ENCODE assay signal across 36 cellular contexts in the genomic region with DNA sequence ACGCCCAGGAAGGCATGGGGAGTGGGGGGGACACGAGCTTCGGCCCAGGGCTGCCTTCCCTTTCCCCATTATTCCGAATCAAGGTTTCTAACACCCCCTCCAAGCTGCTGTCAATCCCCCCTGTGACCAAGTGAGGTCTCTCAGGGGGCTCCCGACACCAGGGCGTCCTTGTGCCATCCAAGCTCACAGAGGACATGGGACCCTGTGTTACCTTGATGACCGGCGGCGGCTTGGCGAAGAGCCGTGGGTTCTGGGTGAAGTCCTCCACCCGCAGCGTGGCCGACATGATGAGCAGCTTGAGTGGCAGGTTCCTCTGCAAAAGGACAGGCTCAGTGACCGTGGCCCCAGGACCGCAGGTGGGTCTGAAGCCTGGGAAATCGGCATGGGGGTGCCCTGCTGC.
"Had no signal": no experiment of that assay in that cellular context is flagged by ENCODE, and none has a peak within 500 bp of the region (broad histone marks: within the 10 kb centered on the region; RNA-seq: fewer than 3 reads in every experiment).

No MANE protein-coding gene starts in this region.

- H3K4me1 ChIP-seq: ascending aorta had no signal

- ATAC-seq: activated CD4-positive, alpha-beta T cell treated with anti-CD3 and anti-CD28 coated beads for 36 hours; activated CD4-positive, CD25-positive, alpha-beta regulatory T cell treated with anti-CD3 and anti-CD28 coated beads, Interleukin-2, amount 50 U/mL, for 24 hours; activated CD8-positive, alpha-beta T cell treated with anti-CD3 and anti-CD28 coated beads for 36 hours; activated naive CD8-positive, alpha-beta T cell treated with anti-CD3 and anti-CD28 coated beads, Interleukin-2, amount 50 U/mL, for 24 hours; activated T-cell treated with anti-CD3 and anti-CD28 coated beads, Interleukin-2, amount 50 U/mL, for 4 hours; WTC11 had no signal

- FAIRE-seq: bronchial epithelial cell, TTC549 had no signal

- H3K27ac Mint-ChIP-seq: activated CD4-positive, alpha-beta T cell treated with anti-CD3 and anti-CD28 coated beads for 36 hours; activated CD4-positive, alpha-beta T cell treated with anti-CD3 and anti-CD28 coated beads, Interleukin-2, amount 10 ng/mL, durations not matched to agents 7 days and 5 days; activated CD8-positive, alpha-beta T cell treated with anti-CD3 and anti-CD28 coated beads for 36 hours; activated naive CD4-positive, alpha-beta T cell treated with anti-CD3 and anti-CD28 coated beads, Interleukin-2, amount 10 ng/mL, durations not matched to agents 7 days and 5 days; activated naive CD4-positive, alpha-beta T cell treated with anti-CD3 and anti-CD28 coated beads, Interleukin-2, amount 50 U/mL, for 24 hours; activated naive CD8-positive, alpha-beta T cell; activated naive CD8-positive, alpha-beta T cell treated with anti-CD3 and anti-CD28 coated beads, Interleukin-2, amount 10 ng/mL, durations not matched to agents 7 days and 5 days; activated naive CD8-positive, alpha-beta T cell treated with anti-CD3 and anti-CD28 coated beads, Interleukin-2, amount 50 U/mL, for 24 hours; activated T-helper 2 cell treated with anti-CD3 and anti-CD28 coated beads, Interferon-gamma antibody, Interleukin-2, Interleukin-4, amounts not matched to agents 10 μg/mL and 5 μg/mL and 100 μg/mL, durations not matched to agents 14 hours and 24 hours and 36 hours; brain; T-helper 1 cell treated with Interleukin-12 subunit alpha and Interleukin-12 subunit beta and Interleukin-4 antibody, amounts not matched to agents 30 μg/mL and 1 μg/mL, for 36 hours; T-helper 2 cell treated with Interferon-gamma antibody and Interleukin-4, amounts not matched to agents 5 μg/mL and 100 μg/mL, for 36 hours; WTC11 had no signal

- H3K27ac ChIP-seq: ascending aorta, cardiac muscle cell, VCaP had no signal

- H3K4me3 Mint-ChIP-seq: activated CD4-positive, alpha-beta T cell treated with anti-CD3 and anti-CD28 coated beads for 36 hours; activated CD4-positive, alpha-beta T cell treated with anti-CD3 and anti-CD28 coated beads, Interleukin-2, amount 10 ng/mL, durations not matched to agents 7 days and 5 days; activated CD8-positive, alpha-beta T cell treated with anti-CD3 and anti-CD28 coated beads for 36 hours; activated naive CD4-positive, alpha-beta T cell treated with anti-CD3 and anti-CD28 coated beads, Interleukin-2, amount 10 ng/mL, durations not matched to agents 7 days and 5 days; activated naive CD4-positive, alpha-beta T cell treated with anti-CD3 and anti-CD28 coated beads, Interleukin-2, amount 50 U/mL, for 24 hours; activated naive CD8-positive, alpha-beta T cell; activated naive CD8-positive, alpha-beta T cell treated with anti-CD3 and anti-CD28 coated beads, Interleukin-2, amount 10 ng/mL, durations not matched to agents 7 days and 5 days; activated naive CD8-positive, alpha-beta T cell treated with anti-CD3 and anti-CD28 coated beads, Interleukin-2, amount 50 U/mL, for 24 hours; activated T-cell treated with anti-CD3 and anti-CD28 coated beads, Interleukin-2, amount 50 U/mL, for 4 hours; brain; central memory CD8-positive, alpha-beta T cell; T-helper 1 cell treated with Interleukin-12 subunit alpha and Interleukin-12 subunit beta and Interleukin-4 antibody, amounts not matched to agents 30 μg/mL and 1 μg/mL, for 36 hours; T-helper 2 cell treated with Interferon-gamma antibody and Interleukin-4, amounts not matched to agents 5 μg/mL and 100 μg/mL, for 36 hours; WTC11 had no signal

- H3K4me3 ChIP-seq: ascending aorta, cardiac muscle cell had no signal

- H3K4me1 Mint-ChIP-seq: activated CD4-positive, alpha-beta T cell treated with anti-CD3 and anti-CD28 coated beads for 36 hours; activated CD4-positive, alpha-beta T cell treated with anti-CD3 and anti-CD28 coated beads, Interleukin-2, amount 10 ng/mL, durations not matched to agents 7 days and 5 days; activated naive CD4-positive, alpha-beta T cell treated with anti-CD3 and anti-CD28 coated beads, Interleukin-2, amount 10 ng/mL, durations not matched to agents 7 days and 5 days; activated naive CD4-positive, alpha-beta T cell treated with anti-CD3 and anti-CD28 coated beads, Interleukin-2, amount 50 U/mL, for 24 hours; activated naive CD8-positive, alpha-beta T cell treated with anti-CD3 and anti-CD28 coated beads, Interleukin-2, amount 10 ng/mL, durations not matched to agents 7 days and 5 days; activated naive CD8-positive, alpha-beta T cell treated with anti-CD3 and anti-CD28 coated beads, Interleukin-2, amount 50 U/mL, for 24 hours; brain; central memory CD8-positive, alpha-beta T cell; WTC11 had no signal

- H3K9me3 ChIP-seq: ascending aorta had no signal

- H3K9me3 Mint-ChIP-seq: activated CD4-positive, alpha-beta T cell treated with anti-CD3 and anti-CD28 coated beads, Interleukin-2, amount 10 ng/mL, durations not matched to agents 7 days and 5 days; activated CD8-positive, alpha-beta T cell treated with anti-CD3 and anti-CD28 coated beads for 36 hours; activated naive CD4-positive, alpha-beta T cell treated with anti-CD3 and anti-CD28 coated beads, Interleukin-2, amount 10 ng/mL, durations not matched to agents 7 days and 5 days; activated naive CD4-positive, alpha-beta T cell treated with anti-CD3 and anti-CD28 coated beads, Interleukin-2, amount 50 U/mL, for 24 hours; activated naive CD8-positive, alpha-beta T cell treated with anti-CD3 and anti-CD28 coated beads, Interleukin-2, amount 10 ng/mL, durations not matched to agents 7 days and 5 days; activated naive CD8-positive, alpha-beta T cell treated with anti-CD3 and anti-CD28 coated beads, Interleukin-2, amount 50 U/mL, for 24 hours; activated T-cell treated with anti-CD3 and anti-CD28 coated beads, Interleukin-2, amount 50 U/mL, for 4 hours; activated T-helper 2 cell treated with anti-CD3 and anti-CD28 coated beads, Interferon-gamma antibody, Interleukin-2, Interleukin-4, amounts not matched to agents 10 μg/mL and 5 μg/mL and 100 μg/mL, durations not matched to agents 14 hours and 24 hours and 36 hours; brain; central memory CD8-positive, alpha-beta T cell; T-helper 1 cell treated with Interleukin-12 subunit alpha and Interleukin-12 subunit beta and Interleukin-4 antibody, amounts not matched to agents 30 μg/mL and 1 μg/mL, for 36 hours; T-helper 2 cell treated with Interferon-gamma antibody and Interleukin-4, amounts not matched to agents 5 μg/mL and 100 μg/mL, for 36 hours; WTC11 had no signal

- H3K27me3 Mint-ChIP-seq: activated CD4-positive, alpha-beta T cell treated with anti-CD3 and anti-CD28 coated beads for 36 hours; activated CD4-positive, alpha-beta T cell treated with anti-CD3 and anti-CD28 coated beads, Interleukin-2, amount 10 ng/mL, durations not matched to agents 7 days and 5 days; activated CD8-positive, alpha-beta T cell treated with anti-CD3 and anti-CD28 coated beads for 36 hours; activated naive CD4-positive, alpha-beta T cell treated with anti-CD3 and anti-CD28 coated beads, Interleukin-2, amount 10 ng/mL, durations not matched to agents 7 days and 5 days; activated naive CD4-positive, alpha-beta T cell treated with anti-CD3 and anti-CD28 coated beads, Interleukin-2, amount 50 U/mL, for 24 hours; activated naive CD8-positive, alpha-beta T cell; activated naive CD8-positive, alpha-beta T cell treated with anti-CD3 and anti-CD28 coated beads, Interleukin-2, amount 10 ng/mL, durations not matched to agents 7 days and 5 days; activated naive CD8-positive, alpha-beta T cell treated with anti-CD3 and anti-CD28 coated beads, Interleukin-2, amount 50 U/mL, for 24 hours; brain; central memory CD8-positive, alpha-beta T cell had no signal

- DNase-seq: activated CD4-positive, alpha-beta T cell treated with anti-CD3 and anti-CD28 coated beads for 1 hour; activated CD4-positive, alpha-beta T cell treated with anti-CD3 and anti-CD28 coated beads for 36 hours; activated CD4-positive, alpha-beta T cell treated with anti-CD3 and anti-CD28 coated beads for 48 hours; activated CD4-positive, alpha-beta T cell treated with anti-CD3 and anti-CD28 coated beads, Interleukin-2, amount 10 ng/mL, durations not matched to agents 7 days and 5 days; activated CD4-positive, alpha-beta T cell treated with anti-CD3 and anti-CD28 coated beads, Interleukin-2, amount 50 U/mL, for 48 hours; activated CD4-positive, CD25-positive, alpha-beta regulatory T cell; activated CD8-positive, alpha-beta memory T cell treated with anti-CD3 and anti-CD28 coated beads, Interleukin-2, amount 50 U/mL, for 4 hours; activated CD8-positive, alpha-beta T cell treated with anti-CD3 and anti-CD28 coated beads for 36 hours; activated effector memory CD4-positive, alpha-beta T cell treated with Interleukin-2 at 50 U/mL for 16 hours; activated gamma-delta T cell; activated naive CD4-positive, alpha-beta T cell treated with anti-CD3 and anti-CD28 coated beads, Interleukin-2, amount 10 ng/mL, durations not matched to agents 7 days and 5 days; activated naive CD4-positive, alpha-beta T cell treated with Interleukin-2 at 50 U/mL for 16 hours; activated naive CD8-positive, alpha-beta T cell treated with anti-CD3 and anti-CD28 coated beads, Interleukin-2, amount 10 ng/mL, durations not matched to agents 7 days and 5 days; activated naive CD8-positive, alpha-beta T cell treated with anti-CD3 and anti-CD28 coated beads, Interleukin-2, amount 50 U/mL, for 24 hours; activated T-cell treated with anti-CD3 and anti-CD28 coated beads for 4 hours; activated T-cell treated with anti-CD3 and anti-CD28 coated beads, Interleukin-2, amount 50 U/mL, for 1 hour; activated T-cell treated with anti-CD3 and anti-CD28 coated beads, Interleukin-2, amount 50 U/mL, for 4 hours; amygdala; anterior cingulate cortex; cerebellar nuclear complex; T-helper 2 cell; T-helper 9 cell had no signal

- H3K27me3 ChIP-seq: ascending aorta, cardiac muscle cell had no signal
